ENCODE assay signal across 8 cellular contexts in genomic region chr20:63968928-63969760, GRCh38. TPM values are rescaled to one million over a fixed set of nuclear protein-coding genes. Genes with fewer than 3 reads are reported as not detected.
DNase-seq lines count a peak whose midpoint lies in the region; ATAC-seq and TF ChIP-seq lines count a peak whose summit lies in the region.

No MANE protein-coding gene starts in this region.

- peaks cover 12% of the 10 kb centered on the region for H3K79me2 ChIP-seq in mammary epithelial cell (ENCODE audit: insufficient read depth, low read length)

- TF ChIP-seq CTCF in mammary epithelial cell (conservative IDR thresholded peaks at IDR 0.05 in 1 of 2, IDR thresholded peaks at IDR 0.05 in 1 of 2; ENCODE audit: extremely low read depth in 1 of 2, insufficient read depth in 1 of 2, low read depth in 1 of 2, low read length in 2 of 2): no peak
- TF ChIP-seq CTCF in right lobe of liver (IDR thresholded peaks at IDR 0.05): no peak

- DNase-seq in NT2/D1 (ENCODE audit: low read depth, low spot score): no peak
- no peak for DNase-seq in mammary epithelial cell
- DNase-seq in right lobe of liver: peak; percentile 80 to 89 (median 82)
- no peak for DNase-seq in NCI-H1048 (lab: John Stamatoyannopoulos, UW)

- in situ Hi-C loops in mammary epithelial cell (cut with MboI; ENCODE audit: low sequenced_read_pairs in 2 of 2): no loop called here

- peaks cover 22% of the 10 kb centered on the region for H3K4me1 ChIP-seq in NT2/D1 (ENCODE audit: insufficient read depth, insufficient read length)
- peaks cover 16% of the 10 kb centered on the region for H3K4me1 ChIP-seq in mammary epithelial cell (ENCODE audit: insufficient read depth, low read length)
- peaks cover 0 to 12% (median 5%) of the 10 kb centered on the region in 4 donors for H3K4me1 ChIP-seq in right lobe of liver
- peaks cover 18% of the 10 kb centered on the region for H3K4me1 ChIP-seq in stomach smooth muscle (ENCODE audit: control insufficient read depth, insufficient read depth, low read length)

- H4K20me1 ChIP-seq in mammary epithelial cell (ENCODE audit: insufficient read depth, low read length): no peaks in the 10 kb centered on the region

- peak overlapping the region; percentile 99 for H3K4me2 ChIP-seq in mammary epithelial cell (ENCODE audit: insufficient read depth, low read depth, low read length)

- no peak overlapping the region for H3K27ac ChIP-seq in mammary epithelial cell (ENCODE audit: insufficient read depth, low read depth, low read length)
- H3K27ac ChIP-seq in right lobe of liver: peak overlapping the region; percentile 38 to 74 (median 50)
- H3K27ac ChIP-seq in stomach smooth muscle (ENCODE audit: low read length): peak overlapping the region; percentile 41

- H3K9me3 ChIP-seq in NT2/D1 (ENCODE audit: insufficient read depth, low read length) (peaks cover 34% of the 10 kb centered on the region; the same call in 1 of the 2 replicates), mammary epithelial cell (replicated peaks; ENCODE audit: insufficient read depth, low read length) (no peaks in the 10 kb centered on the region), right lobe of liver (no peaks in the 10 kb centered on the region), stomach smooth muscle (ENCODE audit: control insufficient read depth in 2 of 2, low read length in 2 of 2) (no peaks in the 10 kb centered on the region)

- H3K36me3 ChIP-seq in NT2/D1 (ENCODE audit: insufficient read depth, insufficient read length, low read length): peaks cover 31% of the 10 kb centered on the region
- H3K36me3 ChIP-seq in mammary epithelial cell (ENCODE audit: insufficient read depth, low read length): no peaks in the 10 kb centered on the region
- H3K36me3 ChIP-seq in right lobe of liver: peaks cover 0 to 20% (median 10%) of the 10 kb centered on the region in 4 donors
- H3K36me3 ChIP-seq in stomach smooth muscle (ENCODE audit: control insufficient read depth in 2 of 2, insufficient read depth in 2 of 2, low read length in 2 of 2): peaks cover 9 to 10% of the 10 kb centered on the region in 2 donors

- peak overlapping the region; percentile 96 for H3K9ac ChIP-seq in NT2/D1 (ENCODE audit: insufficient read length, low read depth)
- peak overlapping the region; percentile 31 for H3K9ac ChIP-seq in mammary epithelial cell (ENCODE audit: insufficient read depth, low read length)
- peak overlapping the region; percentile 75 to 88 for H3K9ac ChIP-seq in stomach smooth muscle (ENCODE audit: low read length in 2 of 2)

- 11% methylated on average over 20 of the region's 70 CpGs for WGBS in mammary epithelial cell (ENCODE audit: low coverage, missing lambda C conversion rate)
- WGBS in right lobe of liver (ENCODE audit: insufficient coverage, low coverage, low lambda C conversion rate, missing lambda C conversion rate): 4% methylated on average over 17 of the region's 70 CpGs

- peak overlapping the region; percentile 61 for H2AFZ ChIP-seq in mammary epithelial cell (ENCODE audit: low read depth, low read length)

- intact Hi-C loops in mammary epithelial cell (cut with micrococcal nuclease): no loop called here
- intact Hi-C loops in right lobe of liver (cut with DNase I): no loop called here

- ATAC-seq in right lobe of liver (peak; percentile 63 to 72 (median 67)), HG03432 (IDR thresholded peaks at IDR 0.05; ENCODE audit: unreplicated experiment) (no peak), HG03342 (IDR thresholded peaks at IDR 0.05; ENCODE audit: unreplicated experiment) (no peak)

- BruUV-seq in mammary epithelial cell (replicated peaks; lab: Mats Ljungman, UMichigan): no TSS peak

- CTCF ChIA-PET in mammary epithelial cell (lab: Charles Lee; ENCODE audit: low non-redundant PET): no interaction called here

- dilution Hi-C loops in mammary epithelial cell (cut with HindIII; ENCODE audit: low sequenced_read_pairs): loop anchor here (5.0 kb wide), 1 partner anchor 83 kb away; no protein-coding TSS in a partner anchor

- TF ChIP-seq POLR2A in right lobe of liver (IDR thresholded peaks at IDR 0.05): peak; percentile 25

- H3K4me3 ChIP-seq in GM08714 (ENCODE audit: low read length): peak overlapping the region; percentile 86
- peak overlapping the region; percentile 88 for H3K4me3 ChIP-seq in NT2/D1 (ENCODE audit: insufficient read length, low read depth)
- H3K4me3 ChIP-seq in mammary epithelial cell (replicated peaks in 1 of 3; ENCODE audit: insufficient read depth in 1 of 3, low read depth in 2 of 3, low read length in 3 of 3): peak overlapping the region; percentile 46 to 64 (median 64)
- peak overlapping the region; percentile 65 to 80 (median 73) for H3K4me3 ChIP-seq in right lobe of liver
- peak overlapping the region; percentile 52 to 76 for H3K4me3 ChIP-seq in stomach smooth muscle (ENCODE audit: low read length in 2 of 2)

- peaks cover 17% of the 10 kb centered on the region for H3K27me3 ChIP-seq in NT2/D1 (ENCODE audit: insufficient read depth, insufficient read length)
- H3K27me3 ChIP-seq in mammary epithelial cell (ENCODE audit: insufficient read depth, low read length): no peaks in the 10 kb centered on the region
- no peaks in the 10 kb centered on the region for H3K27me3 ChIP-seq in right lobe of liver
- no peaks in the 10 kb centered on the region for H3K27me3 ChIP-seq in stomach smooth muscle (ENCODE audit: control insufficient read depth in 1 of 2, insufficient read depth in 2 of 2, low read length in 2 of 2)

RNA-seq across cellular contexts. Expression of gene ZNF512B, which starts 0.6 kb away (rescaled TPM):
- total RNA-seq in mammary epithelial cell (10 to 100 TPM in 1 of 2 donors, 1 to 10 TPM in 1; 9.2 to 17.2 TPM), right lobe of liver (10 to 100 TPM; 10.8 to 16.8 (median 14.0) TPM)
- 3.2 TPM for polyA plus RNA-seq in mammary epithelial cell
- 3.9 TPM for polyA minus RNA-seq in mammary epithelial cell

RNA-seq across cellular contexts. Expression of gene SAMD10, which starts 10.3 kb away (rescaled TPM):
- total RNA-seq in mammary epithelial cell: 1 to 10 TPM; 1.5 to 3.5 TPM
- polyA plus RNA-seq in mammary epithelial cell: 0.83 TPM
- 0.67 TPM for polyA minus RNA-seq in mammary epithelial cell
- 1 to 10 TPM; 2.7 to 6.7 (median 3.5) TPM for total RNA-seq in right lobe of liver

RNA-seq across cellular contexts. Expression of gene PRPF6, which starts 11.8 kb away (rescaled TPM):
- total RNA-seq in mammary epithelial cell: 10 to 100 TPM; 33.5 to 56.9 TPM
- 34.0 TPM for polyA plus RNA-seq in mammary epithelial cell
- polyA minus RNA-seq in mammary epithelial cell: 81.7 TPM
- total RNA-seq in right lobe of liver: 10 to 100 TPM; 21.7 to 28.9 (median 24.4) TPM

RNA-seq across cellular contexts. Expression of gene UCKL1, which starts 12.9 kb away (rescaled TPM):
- total RNA-seq in mammary epithelial cell: 10 to 100 TPM; 28.5 to 34.3 TPM
- 37.0 TPM for polyA plus RNA-seq in mammary epithelial cell
- 17.7 TPM for polyA minus RNA-seq in mammary epithelial cell
- 10 to 100 TPM; 13.1 to 28.5 (median 16.9) TPM for total RNA-seq in right lobe of liver

Comparison
In these comparisons a context has a peak if more than half of its experiments do, and no peak if none do; other contexts are left out.
1. DNase-seq: peak in right lobe of liver (3 of 3); none in NT2/D1 (single experiment), mammary epithelial cell (single experiment) and NCI-H1048 (single experiment).
2. H3K9ac ChIP-seq: peak in every context shown above with its lines; median percentile 96 in NT2/D1; 82 in stomach smooth muscle; 31 in mammary epithelial cell.
3. ATAC-seq: peak in right lobe of liver (4 of 4); none in HG03432 (single experiment) and HG03342 (single experiment).
4. Peak in every context shown above with its lines, with median percentiles within 50 percentile points of each other: H3K4me3 ChIP-seq.